13 cellular contexts compared by ENCODE assay signal in the genomic region with DNA sequence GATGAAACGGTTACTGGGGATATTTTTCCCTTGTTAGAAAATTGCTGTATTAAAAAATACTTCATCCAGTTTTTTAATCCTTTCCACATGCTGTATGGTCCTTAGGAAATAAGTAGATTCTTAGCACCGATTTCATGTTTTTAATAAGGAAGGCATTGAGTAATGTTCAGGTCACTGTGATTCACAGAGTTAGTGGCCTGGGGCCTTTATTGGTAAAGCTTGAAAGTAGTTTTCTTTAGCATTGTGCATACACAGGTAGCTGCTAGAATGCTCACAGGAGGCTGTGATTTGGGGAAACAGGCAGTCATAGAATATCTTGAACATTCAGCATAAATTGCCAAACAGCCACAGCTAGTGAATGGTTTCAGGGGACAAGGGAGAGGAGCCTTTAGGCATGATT.
DNase-seq lines count a peak whose midpoint lies in the region; ATAC-seq and TF ChIP-seq lines count a peak whose summit lies in the region.
"Had no signal": no experiment of that assay in that cellular context is flagged by ENCODE, and none has a peak within 500 bp of the region (broad histone marks: within the 10 kb centered on the region; RNA-seq: fewer than 3 reads in every experiment).

No MANE protein-coding gene starts in this region.

- H3K4me1 ChIP-seq in naive thymus-derived CD4-positive, alpha-beta T cell (ENCODE audit: control insufficient read depth in 2 of 2, insufficient read depth in 2 of 2, low read length in 2 of 2), result no peaks in the 10 kb centered on the region
- peaks cover 0 to 56% (median 3%) of the 10 kb centered on the region in 4 donors for H3K4me1 ChIP-seq in tibial nerve

- H3K4me3 ChIP-seq in BJ (ENCODE audit: low read depth, low read length) (no peak overlapping the region), tibial nerve (no peak overlapping the region)
- no peak overlapping the region for H3K4me3 ChIP-seq in naive thymus-derived CD4-positive, alpha-beta T cell (ENCODE audit: low read length)
- H3K4me3 ChIP-seq: psoas muscle had no signal

- intact Hi-C loops in naive thymus-derived CD4-positive, alpha-beta T cell (cut with micrococcal nuclease), result loop anchor here in 1 of 2 donors (5.0 kb wide), 1 partner anchor 37 kb away; no protein-coding TSS in a partner anchor

- no peak for TF ChIP-seq POLR2A in tibial nerve (IDR thresholded peaks at IDR 0.05)

- no peak for ATAC-seq in central memory CD8-positive, alpha-beta T cell (replicated peaks; ENCODE audit: extremely low read depth, poor library complexity, severe bottlenecking)
- no peak for ATAC-seq in naive thymus-derived CD4-positive, alpha-beta T cell
- ATAC-seq in GM21529 (IDR thresholded peaks at IDR 0.05; ENCODE audit: unreplicated experiment), result no peak
- ATAC-seq: activated T-cell treated with anti-CD3 and anti-CD28 coated beads, Interleukin-2, amount 50 U/mL, for 4 hours had no signal

- H3K27me3 ChIP-seq in BJ (ENCODE audit: control insufficient read depth, insufficient read depth, low read length) (no peaks in the 10 kb centered on the region), tibial nerve (no peaks in the 10 kb centered on the region)
- H3K27me3 ChIP-seq in naive thymus-derived CD4-positive, alpha-beta T cell (ENCODE audit: control insufficient read depth in 2 of 2, insufficient read depth in 2 of 2, low read length in 2 of 2), result no peaks in the 10 kb centered on the region

- H3K9me3 Mint-ChIP-seq in central memory CD8-positive, alpha-beta T cell, result no peaks in the 10 kb centered on the region
- peaks cover 0 to 3% (median 0%) of the 10 kb centered on the region in 11 donors for H3K9me3 Mint-ChIP-seq in naive thymus-derived CD4-positive, alpha-beta T cell
- H3K9me3 Mint-ChIP-seq: activated T-cell treated with anti-CD3 and anti-CD28 coated beads, Interleukin-2, amount 50 U/mL, for 4 hours; T-helper 2 cell treated with Interferon-gamma antibody and Interleukin-4, amounts not matched to agents 5 μg/mL and 100 μg/mL, for 36 hours had no signal

- peaks cover 40% of the 10 kb centered on the region for H3K4me1 Mint-ChIP-seq in central memory CD8-positive, alpha-beta T cell
- peaks cover 47 to 68% (median 61%) of the 10 kb centered on the region in 7 donors for H3K4me1 Mint-ChIP-seq in naive thymus-derived CD4-positive, alpha-beta T cell

- POLR2A ChIA-PET in BJ (lab: Charles Lee), result no interaction called here
- POLR2A ChIA-PET in naive thymus-derived CD4-positive, alpha-beta T cell (lab: Charles Lee), result interaction anchor here (0.7 kb wide), 1 partner anchor 19 kb away, joined by 3 read pairs; no protein-coding TSS in a partner anchor

- peak; percentile 51 for DNase-seq in BJ (ENCODE audit: low read depth)
- DNase-seq in NCI-H146 (lab: John Stamatoyannopoulos, UW), result peak; percentile 6
- DNase-seq in central memory CD8-positive, alpha-beta T cell (ENCODE audit: low spot score in 2 of 2), result no peak
- no peak for DNase-seq in naive thymus-derived CD4-positive, alpha-beta T cell
- no peak for DNase-seq in stimulated activated CD8-positive, alpha-beta memory T cell treated with anti-CD3 and anti-CD28 coated beads, Interleukin-4, amount 100 ng/mL, for 48 hours
- no peak for DNase-seq in midbrain (lab: John Stamatoyannopoulos, UW)
- DNase-seq in tibial nerve (ENCODE audit: low spot score in 2 of 2), result no peak
- DNase-seq: activated T-cell treated with anti-CD3 and anti-CD28 coated beads, Interleukin-2, amount 50 U/mL, for 4 hours; kidney; NCI-H82; psoas muscle had no signal

- no peaks in the 10 kb centered on the region for H3K27me3 Mint-ChIP-seq in central memory CD8-positive, alpha-beta T cell
- no peaks in the 10 kb centered on the region for H3K27me3 Mint-ChIP-seq in naive thymus-derived CD4-positive, alpha-beta T cell

- H3K27ac Mint-ChIP-seq in central memory CD8-positive, alpha-beta T cell (ENCODE audit: low read depth), result peak overlapping the region; percentile 83
- peak overlapping the region in 8 of 9 donors; percentile 2 to 73 (median 57) for H3K27ac Mint-ChIP-seq in naive thymus-derived CD4-positive, alpha-beta T cell

- peaks cover 47% of the 10 kb centered on the region for H3K36me3 Mint-ChIP-seq in central memory CD8-positive, alpha-beta T cell (ENCODE audit: insufficient read depth)
- H3K36me3 Mint-ChIP-seq in naive thymus-derived CD4-positive, alpha-beta T cell, result peaks cover 20 to 39% (median 31%) of the 10 kb centered on the region in 5 donors

- TF ChIP-seq EP300 in tibial nerve (IDR thresholded peaks at IDR 0.05), result no peak

- H3K27ac ChIP-seq in naive thymus-derived CD4-positive, alpha-beta T cell (ENCODE audit: low read depth, low read length), result no peak overlapping the region
- peak overlapping the region in 2 of 4 donors; percentile 21 to 51 for H3K27ac ChIP-seq in tibial nerve
- H3K27ac ChIP-seq: psoas muscle had no signal

- CTCF ChIA-PET in BJ (lab: Yijun Ruan, JAX), result interaction anchor here (0.8 to 1.0 kb wide), 2 partner anchors 14 to 1649 kb away, joined by 3 read pairs; no protein-coding TSS in a partner anchor
- CTCF ChIA-PET in naive thymus-derived CD4-positive, alpha-beta T cell (lab: Charles Lee), result no interaction called here

- no peak overlapping the region for H3K4me3 Mint-ChIP-seq in central memory CD8-positive, alpha-beta T cell
- H3K4me3 Mint-ChIP-seq in naive thymus-derived CD4-positive, alpha-beta T cell, result no peak overlapping the region
- H3K4me3 Mint-ChIP-seq: activated T-cell treated with anti-CD3 and anti-CD28 coated beads, Interleukin-2, amount 50 U/mL, for 4 hours; T-helper 2 cell treated with Interferon-gamma antibody and Interleukin-4, amounts not matched to agents 5 μg/mL and 100 μg/mL, for 36 hours had no signal

- WGBS in tibial nerve, 2 donors, result 47 to 60% methylated on average over 2 of the region's 2 CpGs

- TF ChIP-seq CTCF in BJ (IDR thresholded peaks at IDR 0.05; ENCODE audit: insufficient read depth, low read depth, low read length) (no peak), tibial nerve (IDR thresholded peaks at IDR 0.05) (no peak)

- H3K9me3 ChIP-seq in naive thymus-derived CD4-positive, alpha-beta T cell (ENCODE audit: control insufficient read depth in 2 of 3, low read length in 3 of 3), result no peaks in the 10 kb centered on the region
- H3K9me3 ChIP-seq in tibial nerve, result no peaks in the 10 kb centered on the region
- H3K9me3 ChIP-seq: psoas muscle had no signal

- H3K36me3 ChIP-seq in BJ (ENCODE audit: control insufficient read depth, insufficient read depth, low read length), result peaks cover 6% of the 10 kb centered on the region; the same call in 1 of the 2 replicates
- H3K36me3 ChIP-seq in naive thymus-derived CD4-positive, alpha-beta T cell (ENCODE audit: control insufficient read depth in 2 of 3, insufficient read depth in 3 of 3, low read length in 3 of 3), result peaks cover 3 to 39% (median 6%) of the 10 kb centered on the region in 3 experiments
- H3K36me3 ChIP-seq in tibial nerve, result peaks cover 0 to 41% (median 0%) of the 10 kb centered on the region in 3 donors

Comparison
In these comparisons a context has a peak if more than half of its experiments do, and no peak if none do; other contexts are left out.
1. DNase-seq: peak in BJ (single experiment) and NCI-H146 (single experiment); none in central memory CD8-positive, alpha-beta T cell (0 of 2), naive thymus-derived CD4-positive, alpha-beta T cell (0 of 9), stimulated activated CD8-positive, alpha-beta memory T cell treated with anti-CD3 and anti-CD28 coated beads, Interleukin-4, amount 100 ng/mL, for 48 hours (single experiment), midbrain (single experiment) and tibial nerve (0 of 2).